18 cellular contexts compared by ENCODE assay signal in the genomic region with DNA sequence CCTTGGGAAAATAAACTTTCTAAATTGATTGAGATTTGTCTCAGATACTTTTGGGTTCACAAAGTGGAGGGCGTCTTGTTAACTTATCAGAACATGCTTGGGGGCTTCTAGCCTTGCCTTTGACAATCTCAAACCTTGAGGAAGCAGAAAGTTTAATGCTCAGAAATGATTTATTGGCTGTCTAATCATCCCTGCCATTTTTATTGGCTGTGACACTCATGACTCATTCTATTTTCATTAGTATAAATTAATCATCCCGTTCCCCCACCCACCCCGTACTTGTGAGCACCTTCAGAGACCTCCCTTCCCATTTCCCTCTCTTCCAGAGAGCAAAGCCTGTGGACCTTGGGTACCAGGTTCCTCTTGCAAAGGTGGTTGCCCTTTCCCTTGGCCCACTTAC.
DNase-seq lines count a peak whose midpoint lies in the region; ATAC-seq and TF ChIP-seq lines count a peak whose summit lies in the region.
"Had no signal": no experiment of that assay in that cellular context is flagged by ENCODE, and none has a peak within 500 bp of the region (broad histone marks: within the 10 kb centered on the region; RNA-seq: fewer than 3 reads in every experiment).

No MANE protein-coding gene starts in this region.

- peaks cover 17% of the 10 kb centered on the region for H3K4me1 Mint-ChIP-seq in stimulated activated naive CD8-positive, alpha-beta T cell treated with anti-CD3 and anti-CD28 coated beads, Interleukin-15, amount 100 ng/mL, for 72 hours
- H3K4me1 Mint-ChIP-seq in HFFc6 (ENCODE audit: low read depth) (peaks cover 14% of the 10 kb centered on the region), type B pancreatic cell (ENCODE audit: unreplicated experiment) (peaks cover 8% of the 10 kb centered on the region)

- no peaks in the 10 kb centered on the region for H3K27me3 Mint-ChIP-seq in stimulated activated naive CD8-positive, alpha-beta T cell treated with anti-CD3 and anti-CD28 coated beads, Interleukin-15, amount 100 ng/mL, for 72 hours
- H3K27me3 Mint-ChIP-seq in HFFc6 (ENCODE audit: insufficient read depth) (peaks cover 4% of the 10 kb centered on the region; the same call in 1 of the 2 replicates), type B pancreatic cell (no peaks in the 10 kb centered on the region)
- H3K27me3 Mint-ChIP-seq: IgD-negative memory B cell had no signal

- H3K79me2 ChIP-seq in mesendoderm (ENCODE audit: control insufficient read depth, insufficient read depth, low read length) = no peaks in the 10 kb centered on the region

- H3K27ac Mint-ChIP-seq in stimulated activated naive CD8-positive, alpha-beta T cell treated with anti-CD3 and anti-CD28 coated beads, Interleukin-15, amount 100 ng/mL, for 72 hours = peak overlapping the region; percentile 23 to 71
- H3K27ac Mint-ChIP-seq in HFFc6 = no peak overlapping the region
- no peak overlapping the region for H3K27ac Mint-ChIP-seq in type B pancreatic cell

- H3K36me3 ChIP-seq in mesendoderm (ENCODE audit: control insufficient read depth, insufficient read depth, low read length) = no peaks in the 10 kb centered on the region
- no peaks in the 10 kb centered on the region for H3K36me3 ChIP-seq in SJCRH30

- no peaks in the 10 kb centered on the region for H3K79me1 ChIP-seq in mesendoderm (ENCODE audit: low read length)

- no peak overlapping the region for H3K4ac ChIP-seq in mesendoderm (ENCODE audit: low read depth, low read length)

- H3K4me3 ChIP-seq in mesendoderm (ENCODE audit: low read length) = no peak overlapping the region
- no peak overlapping the region for H3K4me3 ChIP-seq in SJCRH30
- H3K4me3 ChIP-seq: PC-9 had no signal

- ATAC-seq in stimulated activated naive CD8-positive, alpha-beta T cell treated with anti-CD3 and anti-CD28 coated beads, Interleukin-15, amount 100 ng/mL, for 72 hours = no peak
- no peak for ATAC-seq in stimulated activated naive CD8-positive, alpha-beta T cell treated with anti-CD3 and anti-CD28 coated beads, Interleukin-15, Interleukin-2, amounts not matched to agents 100 U/mL and 50 U/mL, for 24 hours
- no peak for ATAC-seq in HG03354 (IDR thresholded peaks at IDR 0.05; ENCODE audit: poor library complexity, severe bottlenecking, unreplicated experiment)
- ATAC-seq: Right ventricle myocardium inferior had no signal

- no peaks in the 10 kb centered on the region for H3K9me3 Mint-ChIP-seq in stimulated activated naive CD8-positive, alpha-beta T cell treated with anti-CD3 and anti-CD28 coated beads, Interleukin-15, amount 100 ng/mL, for 72 hours
- H3K9me3 Mint-ChIP-seq in HFFc6 (no peaks in the 10 kb centered on the region), type B pancreatic cell (peaks cover 5% of the 10 kb centered on the region)
- H3K9me3 Mint-ChIP-seq: IgD-negative memory B cell had no signal

- peak overlapping the region; percentile 23 for H2BK120ac ChIP-seq in mesendoderm (ENCODE audit: low read depth, low read length)

- H3K23ac ChIP-seq in mesendoderm (ENCODE audit: low read length) = no peak overlapping the region

- no CpG with 5 or more reads among the region's 3 CpGs for WGBS in mesendoderm (ENCODE audit: extremely low coverage, insufficient coverage, low lambda C conversion rate)

- DNase-seq in stimulated activated naive CD8-positive, alpha-beta T cell treated with anti-CD3 and anti-CD28 coated beads, Interleukin-15, amount 100 ng/mL, for 72 hours = no peak
- DNase-seq in stimulated activated naive CD8-positive, alpha-beta T cell treated with anti-CD3 and anti-CD28 coated beads, Interleukin-15, Interleukin-2, amounts not matched to agents 100 U/mL and 50 U/mL, for 24 hours = no peak
- peak; percentile 41 for DNase-seq in HFFc6
- DNase-seq in mesendoderm = no peak
- DNase-seq in type B pancreatic cell (ENCODE audit: extremely low spot score, unreplicated experiment) = no peak
- DNase-seq in NCI-H2196 treated with DMSO at 0.1 percent for 48 hours (lab: John Stamatoyannopoulos, UW; ENCODE audit: unreplicated experiment) = no peak
- no peak for DNase-seq in SJCRH30
- DNase-seq: Calu3, GDM1, NCI-H1105 treated with DMSO at 0.1 percent for 48 hours, NCI-H1930, NCI-H2107, NCI-H526 treated with DMSO at 0.1 percent for 48 hours, PC-9 had no signal

- no peak overlapping the region for H4K8ac ChIP-seq in mesendoderm (ENCODE audit: low read depth, low read length)

- H4K5ac ChIP-seq in mesendoderm (ENCODE audit: low read length) = no peak overlapping the region

- H3K27me3 ChIP-seq in mesendoderm (ENCODE audit: insufficient read depth, low read length, poor library complexity) (no peaks in the 10 kb centered on the region), SJCRH30 (no peaks in the 10 kb centered on the region)

- H2AK5ac ChIP-seq in mesendoderm (ENCODE audit: low read length) = no peak overlapping the region

- H3K9me3 ChIP-seq in SJCRH30 (replicated peaks) = peaks cover 13% of the 10 kb centered on the region

- H3K4me1 ChIP-seq in mesendoderm (ENCODE audit: control insufficient read depth, low read depth, low read length) (peaks cover 3% of the 10 kb centered on the region), SJCRH30 (peaks cover 19% of the 10 kb centered on the region)

- peaks cover 26% of the 10 kb centered on the region for H3K36me3 Mint-ChIP-seq in HFFc6 (ENCODE audit: low read depth)
- peaks cover 7% of the 10 kb centered on the region for H3K36me3 Mint-ChIP-seq in type B pancreatic cell

- H3K18ac ChIP-seq in mesendoderm (ENCODE audit: low read length) = no peak overlapping the region

- no peak overlapping the region for H3K56ac ChIP-seq in mesendoderm (ENCODE audit: low read length)

- H3K9ac ChIP-seq in mesendoderm (ENCODE audit: low read length) = no peak overlapping the region
- H3K9ac ChIP-seq: KMS-11 had no signal

- TF ChIP-seq CTCF in HFFc6 (IDR thresholded peaks at IDR 0.05) (no peak), type B pancreatic cell (conservative IDR thresholded peaks at IDR 0.05) (no peak)

- H2BK5ac ChIP-seq in mesendoderm (ENCODE audit: low read length) = no peak overlapping the region

- H3K4me3 Mint-ChIP-seq in stimulated activated naive CD8-positive, alpha-beta T cell treated with anti-CD3 and anti-CD28 coated beads, Interleukin-15, amount 100 ng/mL, for 72 hours = no peak overlapping the region
- 0 out of 2 replicates have a peak overlapping the region, but pooled peaks have one; percentile 23 for H3K4me3 Mint-ChIP-seq in HFFc6
- peak overlapping the region; percentile 24 for H3K4me3 Mint-ChIP-seq in type B pancreatic cell
- H3K4me3 Mint-ChIP-seq: IgD-negative memory B cell had no signal

- H3K4me2 ChIP-seq in mesendoderm (ENCODE audit: low read length) = no peak overlapping the region
- H3K4me2 ChIP-seq: KMS-11, PC-9 had no signal

- no peak overlapping the region for H2BK15ac ChIP-seq in mesendoderm (replicated peaks; ENCODE audit: low read depth)

- H3K27ac ChIP-seq in mesendoderm (ENCODE audit: low read depth, low read length) (no peak overlapping the region), SJCRH30 (no peak overlapping the region)
- H3K27ac ChIP-seq: KMS-11, PC-9 had no signal

Comparison
In these comparisons a context has a peak if more than half of its experiments do, and no peak if none do; other contexts are left out.
1. H3K27ac Mint-ChIP-seq: peak in stimulated activated naive CD8-positive, alpha-beta T cell treated with anti-CD3 and anti-CD28 coated beads, Interleukin-15, amount 100 ng/mL, for 72 hours (2 of 2); none in HFFc6 (single experiment) and type B pancreatic cell (single experiment).
2. H3K4me3 Mint-ChIP-seq: peak in HFFc6 (single experiment) and type B pancreatic cell (single experiment); none in stimulated activated naive CD8-positive, alpha-beta T cell treated with anti-CD3 and anti-CD28 coated beads, Interleukin-15, amount 100 ng/mL, for 72 hours (0 of 2).